ENCODE assay signal across 8 cellular contexts in genomic region chr2:20012032-20012281, GRCh38. TPM values are rescaled to one million over a fixed set of nuclear protein-coding genes. Genes with fewer than 3 reads are reported as not detected.
DNase-seq lines count a peak whose midpoint lies in the region; ATAC-seq and TF ChIP-seq lines count a peak whose summit lies in the region.

No MANE protein-coding gene starts in this region.

- WGBS in mesenchymal stem cell: 33% methylated on average over 3 of the region's 4 CpGs

- no peak for DNase-seq in activated naive CD4-positive, alpha-beta T cell treated with anti-CD3 and anti-CD28 coated beads, Interleukin-2, amount 50 U/mL, for 16 hours
- DNase-seq in cardiac fibroblast (ENCODE audit: low read depth in 2 of 2): no peak
- no peak for DNase-seq in mesenchymal stem cell
- DNase-seq in upper lobe of right lung: no peak
- DNase-seq in NCI-H1694 (lab: John Stamatoyannopoulos, UW): no peak
- DNase-seq in MG63: no peak

- peak overlapping the region; percentile 22 for H2AK5ac ChIP-seq in mesenchymal stem cell (ENCODE audit: low read length, severe bottlenecking)

- peaks cover 2% of the 10 kb centered on the region for H3K36me3 Mint-ChIP-seq in activated naive CD4-positive, alpha-beta T cell treated with anti-CD3 and anti-CD28 coated beads, Interleukin-2, amount 50 U/mL, for 24 hours

- H3K36me3 ChIP-seq in mesenchymal stem cell (ENCODE audit: control insufficient read depth in 1 of 2, insufficient read depth in 2 of 2, low read depth in 1 of 2, low read length in 2 of 2) (no peaks in the 10 kb centered on the region), upper lobe of right lung (no peaks in the 10 kb centered on the region), MG63 (no peaks in the 10 kb centered on the region)

- intact Hi-C loops in upper lobe of right lung (cut with DNase I): loop anchor here (10.0 kb wide), 1 partner anchor 83 kb away; no protein-coding TSS in a partner anchor

- ATAC-seq in upper lobe of right lung (peak; percentile 18), GM21786 (IDR thresholded peaks at IDR 0.05; ENCODE audit: unreplicated experiment) (no peak)

- H2AFZ ChIP-seq in mesenchymal stem cell (ENCODE audit: low read depth, low read length): no peak overlapping the region

- no peak overlapping the region for H2BK120ac ChIP-seq in mesenchymal stem cell (ENCODE audit: low read depth, low read length)

- H3K4me1 Mint-ChIP-seq in activated naive CD4-positive, alpha-beta T cell treated with anti-CD3 and anti-CD28 coated beads, Interleukin-2, amount 50 U/mL, for 24 hours: peaks cover 5% of the 10 kb centered on the region

- no peak overlapping the region for H4K91ac ChIP-seq in mesenchymal stem cell (ENCODE audit: low read length)

- H3K27ac ChIP-seq in mesenchymal stem cell (ENCODE audit: low read length, poor library complexity, severe bottlenecking): no peak overlapping the region
- no peak overlapping the region for H3K27ac ChIP-seq in upper lobe of right lung

- H3K4ac ChIP-seq in mesenchymal stem cell (ENCODE audit: low read depth in 1 of 2, low read length in 2 of 2): peak overlapping the region; percentile 26 to 89

- H3K9me3 Mint-ChIP-seq in activated naive CD4-positive, alpha-beta T cell treated with anti-CD3 and anti-CD28 coated beads, Interleukin-2, amount 50 U/mL, for 24 hours: no peaks in the 10 kb centered on the region

- H3K4me3 Mint-ChIP-seq in activated naive CD4-positive, alpha-beta T cell treated with anti-CD3 and anti-CD28 coated beads, Interleukin-2, amount 50 U/mL, for 24 hours: peak overlapping the region; percentile 62

- no peaks in the 10 kb centered on the region for H3K79me1 ChIP-seq in mesenchymal stem cell (replicated peaks; ENCODE audit: low read length, poor library complexity, severe bottlenecking)

- no peak overlapping the region for H3K9ac ChIP-seq in mesenchymal stem cell (ENCODE audit: low read length)

- H3K23ac ChIP-seq in mesenchymal stem cell (ENCODE audit: low read length in 2 of 2): peak overlapping the region in 1 of 2 experiments; percentile 34

- no peak overlapping the region for H3K14ac ChIP-seq in mesenchymal stem cell (ENCODE audit: low read length in 2 of 2)

- peak overlapping the region; percentile 89 for H3K4me2 ChIP-seq in mesenchymal stem cell (ENCODE audit: low read length, poor library complexity, severe bottlenecking)

- H3K27me3 Mint-ChIP-seq in activated naive CD4-positive, alpha-beta T cell treated with anti-CD3 and anti-CD28 coated beads, Interleukin-2, amount 50 U/mL, for 24 hours: peaks cover 38% of the 10 kb centered on the region

- H3K27me3 ChIP-seq in mesenchymal stem cell (ENCODE audit: control insufficient read depth in 1 of 2, insufficient read depth in 1 of 2, low read length in 2 of 2): peaks cover 0 to 22% of the 10 kb centered on the region in 2 experiments
- H3K27me3 ChIP-seq in upper lobe of right lung: peaks cover 17% of the 10 kb centered on the region
- no peaks in the 10 kb centered on the region for H3K27me3 ChIP-seq in MG63

- H3K4me3 ChIP-seq in cardiac fibroblast (replicated peaks in 1 of 2; ENCODE audit: low read depth in 2 of 2, low read length in 2 of 2) (peak overlapping the region; percentile 11 to 47), mesenchymal stem cell (ENCODE audit: insufficient read depth in 1 of 2, low read depth in 1 of 2, low read length in 2 of 2) (peak overlapping the region; percentile 69 to 76), upper lobe of right lung (peak overlapping the region; percentile 52), MG63 (no peak overlapping the region; the same call in 1 of the 2 replicates)

- H3K9me3 ChIP-seq in mesenchymal stem cell (ENCODE audit: control insufficient read depth, low read length) (no peaks in the 10 kb centered on the region), upper lobe of right lung (no peaks in the 10 kb centered on the region), MG63 (no peaks in the 10 kb centered on the region; the same call in 1 of the 2 replicates)

- peak overlapping the region; percentile 35 for H2BK5ac ChIP-seq in mesenchymal stem cell (ENCODE audit: low read depth, low read length, poor library complexity, severe bottlenecking)

- peak overlapping the region; percentile 92 for H4K8ac ChIP-seq in mesenchymal stem cell (ENCODE audit: low read length)

- H2BK12ac ChIP-seq in mesenchymal stem cell (ENCODE audit: low read length in 2 of 2): peak overlapping the region in 1 of 2 experiments; percentile 76

- peak overlapping the region in 1 of 2 experiments; percentile 75 for H3K18ac ChIP-seq in mesenchymal stem cell (ENCODE audit: low read depth in 1 of 2, low read length in 2 of 2)

- peak overlapping the region; percentile 13 for H2BK15ac ChIP-seq in mesenchymal stem cell (ENCODE audit: low read depth, poor library complexity, severe bottlenecking)

- no peak overlapping the region for H3K27ac Mint-ChIP-seq in activated naive CD4-positive, alpha-beta T cell treated with anti-CD3 and anti-CD28 coated beads, Interleukin-2, amount 50 U/mL, for 24 hours

- TF ChIP-seq CTCF in cardiac fibroblast (IDR thresholded peaks at IDR 0.05; ENCODE audit: low read depth, low read length) (no peak), upper lobe of right lung (IDR thresholded peaks at IDR 0.05) (no peak)

- H3K4me1 ChIP-seq in mesenchymal stem cell (ENCODE audit: control insufficient read depth, insufficient read depth, low read depth, low read length) (peaks cover 9% of the 10 kb centered on the region), upper lobe of right lung (peaks cover 12% of the 10 kb centered on the region)

RNA-seq across cellular contexts. Expression of gene MATN3, which starts 0.5 kb away (rescaled TPM):
- 7.6 TPM for polyA plus RNA-seq in mesenchymal stem cell (2013, experiment 1 of 2)
- polyA plus RNA-seq in mesenchymal stem cell (2013, experiment 2 of 2): 8.0 TPM
- 11.7 TPM for total RNA-seq in upper lobe of right lung
- 0.15 and 0.76 TPM in 2 replicates for total RNA-seq in MG63 (2014; rRNA removed; shearing (Covaris generic); ENCODE audit: low replicate concordance)

RNA-seq across cellular contexts. Expression of gene WDR35, which starts 22.1 kb away (rescaled TPM):
- polyA plus RNA-seq in mesenchymal stem cell (2013, experiment 1 of 2): 3.7 TPM
- polyA plus RNA-seq in mesenchymal stem cell (2013, experiment 2 of 2): 3.7 TPM
- total RNA-seq in upper lobe of right lung: 7.3 TPM
- 4.4 and 6.4 TPM in 2 replicates for total RNA-seq in MG63 (2014; rRNA removed; shearing (Covaris generic); ENCODE audit: low replicate concordance)

RNA-seq across cellular contexts. Expression of gene LAPTM4A, which starts 39.5 kb away (rescaled TPM):
- polyA plus RNA-seq in mesenchymal stem cell (2013, experiment 1 of 2): 425 TPM
- polyA plus RNA-seq in mesenchymal stem cell (2013, experiment 2 of 2): 455 TPM
- 245 TPM for total RNA-seq in upper lobe of right lung
- total RNA-seq in MG63 (2014; rRNA removed; shearing (Covaris generic); ENCODE audit: low replicate concordance): 174 and 250 TPM in 2 replicates
